In the genomic region with DNA sequence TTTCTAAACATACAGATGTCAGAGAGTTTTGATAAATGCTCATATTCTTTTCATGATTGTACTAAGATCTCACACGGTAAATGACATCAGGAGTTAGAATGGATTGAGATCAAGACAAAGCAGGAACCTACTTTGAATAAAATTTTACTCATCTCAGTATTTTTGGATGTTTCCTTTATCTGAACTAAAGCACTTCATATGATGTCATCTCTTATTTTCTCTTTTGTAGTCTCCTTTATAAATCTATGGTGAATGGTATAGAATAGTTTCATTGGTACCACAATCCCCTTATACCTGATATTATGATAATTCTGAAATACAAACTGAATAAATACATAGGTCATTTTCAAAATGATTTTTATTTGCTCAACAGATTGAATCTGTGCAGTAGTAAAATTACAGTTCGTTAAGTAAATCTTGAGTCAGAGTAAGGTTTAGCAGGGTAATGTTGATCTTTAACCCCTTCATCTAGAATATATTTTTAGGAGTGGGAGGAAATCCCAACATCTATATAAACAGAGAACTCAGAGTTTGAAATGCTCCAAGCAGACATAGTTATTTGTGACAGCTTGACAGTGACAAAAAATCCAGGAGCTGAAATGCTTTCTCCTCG, we compare ENCODE assay signal across 17 cellular contexts.
DNase-seq lines count a peak whose midpoint lies in the region; ATAC-seq, FAIRE-seq and TF ChIP-seq lines count a peak whose summit lies in the region.
"Had no signal": no experiment of that assay in that cellular context is flagged by ENCODE, and none has a peak within 500 bp of the region (broad histone marks: within the 10 kb centered on the region; RNA-seq: fewer than 3 reads in every experiment).

No MANE protein-coding gene starts in this region.

- no peak for FAIRE-seq in HepG2 (lab: Jason Lieb, UNC)
- FAIRE-seq: GM12892, GM19239 had no signal

- H3K4me3 Mint-ChIP-seq in activated naive CD8-positive, alpha-beta T cell treated with anti-CD3 and anti-CD28 coated beads for 36 hours = no peak overlapping the region
- H3K4me3 Mint-ChIP-seq: CD4-positive, alpha-beta memory T cell; H9 had no signal

- no peak for DNase-seq in HepG2 (ENCODE audit: low spot score)
- DNase-seq in right lobe of liver = no peak
- DNase-seq in nucleus accumbens (lab: John Stamatoyannopoulos, UW) = no peak
- no peak for DNase-seq in activated naive CD8-positive, alpha-beta T cell treated with anti-CD3 and anti-CD28 coated beads for 36 hours
- no peak for DNase-seq in OCI-M1 (lab: John Stamatoyannopoulos, UW)
- DNase-seq: BE2C; CD4-positive, alpha-beta memory T cell; DMS153; DMS79 treated with DMSO at 0.1 percent for 48 hours; GDM1; GOT3; H9 had no signal

- BruUV-seq in HepG2 (replicated peaks; lab: Mats Ljungman, UMichigan) = no TSS peak

- H3K4me3 ChIP-seq in HepG2 (replicated peaks in 1 of 3; ENCODE audit: insufficient read depth in 1 of 3, low read depth in 2 of 3, low read length in 3 of 3) (no peak overlapping the region), right lobe of liver (no peak overlapping the region), neural cell (ENCODE audit: low read length) (peak overlapping the region; percentile 14)

- ATAC-seq in HepG2 (no peak), right lobe of liver (no peak)

- CTCF ChIA-PET in HepG2 (lab: Yijun Ruan, JAX; ENCODE audit: low intra/inter-chr PET ratio, low total read pairs) = no interaction called here

- POLR2A ChIA-PET in HepG2 (lab: Yijun Ruan, JAX) = no interaction called here

- H3K9ac ChIP-seq in HepG2 (ENCODE audit: insufficient read depth, low read depth, low read length) (no peak overlapping the region), neural cell (ENCODE audit: low read length) (peak overlapping the region; percentile 30)

- H2AFZ ChIP-seq in HepG2 (ENCODE audit: low read length) (no peak overlapping the region), neural cell (ENCODE audit: low read depth, low read length) (no peak overlapping the region)

- TF ChIP-seq POLR2A in HepG2 (IDR thresholded peaks at IDR 0.05; ENCODE audit: insufficient read depth in 1 of 2, low read depth in 2 of 2, low read length in 2 of 2) (no peak), right lobe of liver (IDR thresholded peaks at IDR 0.05) (no peak)

- H3K27ac ChIP-seq in HepG2 (ENCODE audit: extremely low read length, insufficient read depth, low read length) = no peak overlapping the region
- no peak overlapping the region for H3K27ac ChIP-seq in right lobe of liver
- H3K27ac ChIP-seq in VCaP = peak overlapping the region; percentile 96
- H3K27ac ChIP-seq in neural cell (ENCODE audit: low read length) = peak overlapping the region; percentile 90
- H3K27ac ChIP-seq: C4-2B had no signal

- no peaks in the 10 kb centered on the region for H4K20me1 ChIP-seq in HepG2 (ENCODE audit: insufficient read depth, low read length)
- no peaks in the 10 kb centered on the region for H4K20me1 ChIP-seq in neural cell (ENCODE audit: insufficient read depth)

- H3K27me3 Mint-ChIP-seq in activated naive CD8-positive, alpha-beta T cell treated with anti-CD3 and anti-CD28 coated beads for 36 hours = no peaks in the 10 kb centered on the region

- TF ChIP-seq EP300 in HepG2 (IDR thresholded peaks at IDR 0.05; ENCODE audit: low read depth in 2 of 2, low read length in 2 of 2) = no peak
- TF ChIP-seq EP300 in HepG2 (CRISPR knock-in tag; IDR thresholded peaks at IDR 0.05; ENCODE audit: borderline replicate concordance) = no peak
- TF ChIP-seq EP300 in neural cell (conservative IDR thresholded peaks at IDR 0.05; ENCODE audit: poor library complexity, severe bottlenecking) = peak; percentile 39

- no peaks in the 10 kb centered on the region for H3K9me2 ChIP-seq in neural cell (ENCODE audit: insufficient read depth, low read length)

- H3K79me2 ChIP-seq in HepG2 (ENCODE audit: insufficient read depth, low read length) = no peaks in the 10 kb centered on the region
- no peaks in the 10 kb centered on the region for H3K79me2 ChIP-seq in neural cell (replicated peaks; ENCODE audit: insufficient read depth, low read length)

- no peak overlapping the region for H3K27ac Mint-ChIP-seq in activated naive CD8-positive, alpha-beta T cell treated with anti-CD3 and anti-CD28 coated beads for 36 hours
- H3K27ac Mint-ChIP-seq: H9 had no signal

- in situ Hi-C loops in HepG2 (cut with HindIII; ENCODE audit: extremely low pct_ligation_motif_present, low pct_unique_long_range_greater_than_20kb) = no loop called here

- H3K4me1 ChIP-seq in HepG2 (ENCODE audit: insufficient read depth, low read length) = peaks cover 98% of the 10 kb centered on the region
- H3K4me1 ChIP-seq in right lobe of liver = peaks cover under 1 to 35% (median 14%) of the 10 kb centered on the region in 4 donors

- no peak for TF ChIP-seq RAD21 in HepG2 (CRISPR knock-in tag; IDR thresholded peaks at IDR 0.05)
- TF ChIP-seq RAD21 in neural cell (conservative IDR thresholded peaks at IDR 0.05) = no peak

- H3K9me3 ChIP-seq in HepG2 (ENCODE audit: low read length) = no peaks in the 10 kb centered on the region
- no peaks in the 10 kb centered on the region for H3K9me3 ChIP-seq in right lobe of liver
- no peaks in the 10 kb centered on the region for H3K9me3 ChIP-seq in neural cell (ENCODE audit: low read length)
- H3K9me3 ChIP-seq: BE2C had no signal

- H3F3A ChIP-seq in neural cell (ENCODE audit: insufficient read depth, low read length, poor library complexity, severe bottlenecking) = peaks cover 12% of the 10 kb centered on the region

- H3K4me2 ChIP-seq in HepG2 (ENCODE audit: low read depth, low read length) = no peak overlapping the region
- peak overlapping the region; percentile 27 for H3K4me2 ChIP-seq in neural cell (ENCODE audit: low read length)

- H3K27me3 ChIP-seq in HepG2 (ENCODE audit: control insufficient read depth in 1 of 2, insufficient read depth in 2 of 2, low read length in 2 of 2) = no peaks in the 10 kb centered on the region
- no peaks in the 10 kb centered on the region for H3K27me3 ChIP-seq in right lobe of liver
- H3K27me3 ChIP-seq in neural cell (ENCODE audit: insufficient read depth, low read depth, low read length) = no peaks in the 10 kb centered on the region
- H3K27me3 ChIP-seq: BE2C had no signal

- peaks cover 4% of the 10 kb centered on the region for H3K4me1 Mint-ChIP-seq in activated naive CD8-positive, alpha-beta T cell treated with anti-CD3 and anti-CD28 coated beads for 36 hours
- H3K4me1 Mint-ChIP-seq: CD4-positive, alpha-beta memory T cell had no signal

- 64% methylated on average over 3 of the region's 3 CpGs for WGBS in HepG2 (ENCODE audit: low lambda C conversion rate)
- WGBS in right lobe of liver (ENCODE audit: insufficient coverage, low coverage, low lambda C conversion rate, missing lambda C conversion rate) = 78% methylated on average over 3 of the region's 3 CpGs

- H3K9me3 Mint-ChIP-seq in activated naive CD8-positive, alpha-beta T cell treated with anti-CD3 and anti-CD28 coated beads for 36 hours = no peaks in the 10 kb centered on the region
- H3K9me3 Mint-ChIP-seq: CD4-positive, alpha-beta memory T cell; H9 had no signal

- no peaks in the 10 kb centered on the region for H3K36me3 Mint-ChIP-seq in activated naive CD8-positive, alpha-beta T cell treated with anti-CD3 and anti-CD28 coated beads for 36 hours
- H3K36me3 Mint-ChIP-seq: CD4-positive, alpha-beta memory T cell had no signal

- no peak for TF ChIP-seq CTCF in HepG2 (CRISPR knock-in tag; IDR thresholded peaks at IDR 0.05)
- no peak for TF ChIP-seq CTCF in right lobe of liver (IDR thresholded peaks at IDR 0.05)
- no peak for TF ChIP-seq CTCF in VCaP (conservative IDR thresholded peaks at IDR 0.05)
- TF ChIP-seq CTCF in neural cell (IDR thresholded peaks at IDR 0.05; ENCODE audit: poor library complexity, severe bottlenecking) = no peak

- no peaks in the 10 kb centered on the region for H3K36me3 ChIP-seq in HepG2 (replicated peaks in 1 of 2; ENCODE audit: control insufficient read depth in 1 of 2, insufficient read depth in 2 of 2, low read length in 2 of 2)
- H3K36me3 ChIP-seq in right lobe of liver = no peaks in the 10 kb centered on the region
- H3K36me3 ChIP-seq in neural cell (ENCODE audit: insufficient read depth, low read length) = no peaks in the 10 kb centered on the region
- H3K36me3 ChIP-seq: BE2C had no signal

- intact Hi-C loops in HepG2 (cut with micrococcal nuclease; ENCODE audit: unreplicated experiment) (loop anchor here (10.0 kb wide), 1 partner anchor 181 kb away; the partner anchor contains the start of gene MGST2), right lobe of liver (cut with DNase I) (no loop called here)

TF ChIP-seq in neural cell, 6 proteins besides CTCF, POLR2A, EP300 and RAD21:
- TF ChIP-seq POLR2AphosphoS5 (IDR thresholded peaks at IDR 0.05) = no peak
- TF ChIP-seq EZH2 (IDR thresholded peaks at IDR 0.05; ENCODE audit: borderline replicate concordance, insufficient read depth, low read length, poor library complexity, severe bottlenecking) = no peak
- TF ChIP-seq MXI1 (conservative IDR thresholded peaks at IDR 0.05; ENCODE audit: poor library complexity, severe bottlenecking) = no peak
- TF ChIP-seq SMC3 (conservative IDR thresholded peaks at IDR 0.05; ENCODE audit: poor library complexity) = no peak
- TF ChIP-seq, protein P1, sequence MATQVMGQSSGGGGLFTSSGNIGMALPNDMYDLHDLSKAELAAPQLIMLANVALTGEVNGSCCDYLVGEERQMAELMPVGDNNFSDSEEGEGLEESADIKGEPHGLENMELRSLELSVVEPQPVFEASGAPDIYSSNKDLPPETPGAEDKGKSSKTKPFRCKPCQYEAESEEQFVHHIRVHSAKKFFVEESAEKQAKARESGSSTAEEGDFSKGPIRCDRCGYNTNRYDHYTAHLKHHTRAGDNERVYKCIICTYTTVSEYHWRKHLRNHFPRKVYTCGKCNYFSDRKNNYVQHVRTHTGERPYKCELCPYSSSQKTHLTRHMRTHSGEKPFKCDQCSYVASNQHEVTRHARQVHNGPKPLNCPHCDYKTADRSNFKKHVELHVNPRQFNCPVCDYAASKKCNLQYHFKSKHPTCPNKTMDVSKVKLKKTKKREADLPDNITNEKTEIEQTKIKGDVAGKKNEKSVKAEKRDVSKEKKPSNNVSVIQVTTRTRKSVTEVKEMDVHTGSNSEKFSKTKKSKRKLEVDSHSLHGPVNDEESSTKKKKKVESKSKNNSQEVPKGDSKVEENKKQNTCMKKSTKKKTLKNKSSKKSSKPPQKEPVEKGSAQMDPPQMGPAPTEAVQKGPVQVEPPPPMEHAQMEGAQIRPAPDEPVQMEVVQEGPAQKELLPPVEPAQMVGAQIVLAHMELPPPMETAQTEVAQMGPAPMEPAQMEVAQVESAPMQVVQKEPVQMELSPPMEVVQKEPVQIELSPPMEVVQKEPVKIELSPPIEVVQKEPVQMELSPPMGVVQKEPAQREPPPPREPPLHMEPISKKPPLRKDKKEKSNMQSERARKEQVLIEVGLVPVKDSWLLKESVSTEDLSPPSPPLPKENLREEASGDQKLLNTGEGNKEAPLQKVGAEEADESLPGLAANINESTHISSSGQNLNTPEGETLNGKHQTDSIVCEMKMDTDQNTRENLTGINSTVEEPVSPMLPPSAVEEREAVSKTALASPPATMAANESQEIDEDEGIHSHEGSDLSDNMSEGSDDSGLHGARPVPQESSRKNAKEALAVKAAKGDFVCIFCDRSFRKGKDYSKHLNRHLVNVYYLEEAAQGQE (IDR thresholded peaks at IDR 0.05; ENCODE audit: borderline replicate concordance) = no peak
- TF ChIP-seq TAF1 (IDR thresholded peaks at IDR 0.05; ENCODE audit: low read depth) = no peak

Comparison
In these comparisons a context has a peak if more than half of its experiments do, and no peak if none do; other contexts are left out.
1. H3K27ac ChIP-seq: peak in VCaP (single experiment) and neural cell (single experiment); none in HepG2 (single experiment) and right lobe of liver (0 of 3).